8 cellular contexts compared by ENCODE assay signal in the genomic region with DNA sequence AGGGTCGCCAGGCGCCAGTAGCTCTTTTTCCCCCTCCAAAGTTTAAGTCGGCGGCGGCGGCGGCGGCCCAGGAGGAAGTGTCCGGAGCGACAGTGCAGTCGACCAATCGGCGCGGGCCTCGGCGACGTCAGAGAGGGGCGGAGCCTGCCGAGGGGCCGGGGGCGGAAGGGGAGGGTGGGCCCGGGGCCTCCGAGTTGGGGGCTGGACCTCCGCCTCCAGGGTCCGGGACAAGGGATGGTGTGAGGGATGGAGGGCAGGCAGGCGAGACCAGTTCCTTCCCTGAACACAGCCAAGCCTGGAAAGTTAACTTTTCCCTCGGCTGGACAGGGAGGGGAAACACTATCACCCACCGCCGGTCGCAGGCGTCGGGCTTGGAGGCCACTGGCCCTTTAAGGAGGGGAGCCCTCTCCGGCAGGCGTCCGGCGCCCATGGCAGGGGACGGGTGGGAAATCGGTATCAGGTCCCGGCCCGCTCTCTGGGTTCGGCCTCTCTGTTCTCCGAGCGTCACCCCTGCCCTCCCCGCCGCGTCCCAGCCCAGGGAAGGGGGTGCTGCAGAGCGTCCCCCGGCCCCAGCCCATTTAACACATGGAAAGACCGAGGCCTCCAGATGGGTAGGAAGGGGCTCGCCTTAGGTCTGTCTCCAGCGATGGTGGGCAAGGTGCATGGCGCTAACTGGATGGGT. TPM values are rescaled to one million over a fixed set of nuclear protein-coding genes. Genes with fewer than 3 reads are reported as not detected.
DNase-seq lines count a peak whose midpoint lies in the region; ATAC-seq and TF ChIP-seq lines count a peak whose summit lies in the region.

A gene (minus strand): TSS at position 81 of the 682 bp plus-strand sequence. CDS start 744 bp downstream, outside the sequence.

- peak within 1 kb of the TSS; percentile 74 for H2AFZ ChIP-seq in PC-3 (ENCODE audit: low read length)

- H3K79me2 ChIP-seq in PC-3 (ENCODE audit: low read length) = peaks cover 24% of the 10 kb centered on the region

- H3K9me3 ChIP-seq in PC-3 (ENCODE audit: low read length) = no peaks in the 10 kb centered on the region

- DNase-seq in NCI-H2081 (lab: John Stamatoyannopoulos, UW) = peak; percentile 64 to 67
- DNase-seq in NCI-H2081 treated with DMSO at 0.1 percent for 48 hours (lab: John Stamatoyannopoulos, UW) = no peak
- DNase-seq in HL-60 (ENCODE audit: low read depth in 1 of 2, low spot score in 1 of 2) = peak; percentile 77 to 83
- peak; percentile 69 for DNase-seq in PC-3
- DNase-seq in activated T-cell treated with anti-CD3 and anti-CD28 coated beads for 48 hours (ENCODE audit: low read depth) = peak; percentile 89
- no peak for DNase-seq in epithelial cell of prostate (ENCODE audit: low read depth, low spot score)
- peak; percentile 91 for DNase-seq in mucosa of gallbladder (ENCODE audit: low spot score)
- peak; percentile 80 to 84 for DNase-seq in stimulated activated CD8-positive, alpha-beta memory T cell treated with anti-CD3 and anti-CD28 coated beads, Interleukin-4, amount 100 ng/mL, for 1 hour (ENCODE audit: low read depth in 2 of 2, low spot score in 1 of 2)

- H3K27me3 ChIP-seq in HL-60 (ENCODE audit: insufficient read depth, poor library complexity, severe bottlenecking) (no peaks in the 10 kb centered on the region), PC-3 (ENCODE audit: low read length) (no peaks in the 10 kb centered on the region)

- no peaks in the 10 kb centered on the region for H4K20me1 ChIP-seq in PC-3 (ENCODE audit: low read length)

- CTCF ChIA-PET in PC-3 (lab: Charles Lee) = interaction anchor here (0.6 kb wide), 1 partner anchor 11 kb away, joined by 6 read pairs; no protein-coding TSS in a partner anchor

- TF ChIP-seq CTCF in HL-60 (IDR thresholded peaks at IDR 0.05; ENCODE audit: insufficient read depth, low read length) = no peak
- TF ChIP-seq CTCF in PC-3 (conservative IDR thresholded peaks at IDR 0.05; ENCODE audit: low read depth, low read length) = no peak

- peak within 1 kb of the TSS; percentile 98 for H3K4me2 ChIP-seq in PC-3 (ENCODE audit: low read length)

- no TSS peak for BruUV-seq in PC-3 (replicated peaks; lab: Mats Ljungman, UMichigan)

- H3K4me3 ChIP-seq in HL-60 (replicated peaks; ENCODE audit: insufficient read depth, low read length) = peak within 1 kb of the TSS; percentile 78
- H3K4me3 ChIP-seq in PC-3 (ENCODE audit: low read length) = peak within 1 kb of the TSS; percentile 93

- H3K27ac ChIP-seq in HL-60 (replicated peaks) = peak within 1 kb of the TSS; percentile 78
- no peak within 1 kb of the TSS for H3K27ac ChIP-seq in PC-3 (ENCODE audit: low read length)
- H3K27ac ChIP-seq in epithelial cell of prostate = peak within 1 kb of the TSS; percentile 88

- no peaks in the 10 kb centered on the region for H3K9me2 ChIP-seq in PC-3 (replicated peaks; ENCODE audit: low read length)

- H3F3A ChIP-seq in PC-3 (ENCODE audit: low read length, unreplicated experiment) = no peaks in the 10 kb centered on the region

- peaks cover 5% of the 10 kb centered on the region; the same call in 1 of the 2 replicates for H3K36me3 ChIP-seq in PC-3 (ENCODE audit: low read depth, low read length)

- ATAC-seq in PC-3 = peak; percentile 66

- intact Hi-C loops in PC-3 (cut with micrococcal nuclease) = loop anchor here (2.0 kb wide), 1 partner anchor 14 kb away; no protein-coding TSS in a partner anchor

- H3K9ac ChIP-seq in PC-3 (ENCODE audit: low read length) = peak within 1 kb of the TSS; percentile 85

- no peaks in the 10 kb centered on the region; the same call in 1 of the 2 replicates for H3K4me1 ChIP-seq in PC-3 (ENCODE audit: insufficient read depth, low read length)

- POLR2A ChIA-PET in PC-3 (lab: Charles Lee; ENCODE audit: unreplicated experiment) = no interaction called here

RNA-seq across cellular contexts. Expression of the gene that starts here (rescaled TPM):
- total RNA-seq in PC-3 (2014; rRNA removed) (24.1 and 32.9 TPM in 2 replicates), mucosa of gallbladder (61.5 TPM)

Comparison
In these comparisons a context has a peak if more than half of its experiments do, and no peak if none do; other contexts are left out.
1. DNase-seq: peak in NCI-H2081 (2 of 2), HL-60 (2 of 2), PC-3 (single experiment), activated T-cell treated with anti-CD3 and anti-CD28 coated beads for 48 hours (single experiment), mucosa of gallbladder (single experiment) and stimulated activated CD8-positive, alpha-beta memory T cell treated with anti-CD3 and anti-CD28 coated beads, Interleukin-4, amount 100 ng/mL, for 1 hour (2 of 2); none in NCI-H2081 treated with DMSO at 0.1 percent for 48 hours (single experiment) and epithelial cell of prostate (single experiment).